ENCODE assay signal across 1 cellular context in genomic region chr2:96505231-96505889, GRCh38.
TF ChIP-seq lines count a peak whose summit lies in the region.

TSS of gene NEURL3 (minus strand) at chr2:96505357. CDS start at chr2:96505286, 71 bp downstream.

TF ChIP-seq in GM23338, 12 proteins besides CTCF, POLR2A, EP300 and RAD21 (continued from another document):
- TF ChIP-seq, protein P1, sequence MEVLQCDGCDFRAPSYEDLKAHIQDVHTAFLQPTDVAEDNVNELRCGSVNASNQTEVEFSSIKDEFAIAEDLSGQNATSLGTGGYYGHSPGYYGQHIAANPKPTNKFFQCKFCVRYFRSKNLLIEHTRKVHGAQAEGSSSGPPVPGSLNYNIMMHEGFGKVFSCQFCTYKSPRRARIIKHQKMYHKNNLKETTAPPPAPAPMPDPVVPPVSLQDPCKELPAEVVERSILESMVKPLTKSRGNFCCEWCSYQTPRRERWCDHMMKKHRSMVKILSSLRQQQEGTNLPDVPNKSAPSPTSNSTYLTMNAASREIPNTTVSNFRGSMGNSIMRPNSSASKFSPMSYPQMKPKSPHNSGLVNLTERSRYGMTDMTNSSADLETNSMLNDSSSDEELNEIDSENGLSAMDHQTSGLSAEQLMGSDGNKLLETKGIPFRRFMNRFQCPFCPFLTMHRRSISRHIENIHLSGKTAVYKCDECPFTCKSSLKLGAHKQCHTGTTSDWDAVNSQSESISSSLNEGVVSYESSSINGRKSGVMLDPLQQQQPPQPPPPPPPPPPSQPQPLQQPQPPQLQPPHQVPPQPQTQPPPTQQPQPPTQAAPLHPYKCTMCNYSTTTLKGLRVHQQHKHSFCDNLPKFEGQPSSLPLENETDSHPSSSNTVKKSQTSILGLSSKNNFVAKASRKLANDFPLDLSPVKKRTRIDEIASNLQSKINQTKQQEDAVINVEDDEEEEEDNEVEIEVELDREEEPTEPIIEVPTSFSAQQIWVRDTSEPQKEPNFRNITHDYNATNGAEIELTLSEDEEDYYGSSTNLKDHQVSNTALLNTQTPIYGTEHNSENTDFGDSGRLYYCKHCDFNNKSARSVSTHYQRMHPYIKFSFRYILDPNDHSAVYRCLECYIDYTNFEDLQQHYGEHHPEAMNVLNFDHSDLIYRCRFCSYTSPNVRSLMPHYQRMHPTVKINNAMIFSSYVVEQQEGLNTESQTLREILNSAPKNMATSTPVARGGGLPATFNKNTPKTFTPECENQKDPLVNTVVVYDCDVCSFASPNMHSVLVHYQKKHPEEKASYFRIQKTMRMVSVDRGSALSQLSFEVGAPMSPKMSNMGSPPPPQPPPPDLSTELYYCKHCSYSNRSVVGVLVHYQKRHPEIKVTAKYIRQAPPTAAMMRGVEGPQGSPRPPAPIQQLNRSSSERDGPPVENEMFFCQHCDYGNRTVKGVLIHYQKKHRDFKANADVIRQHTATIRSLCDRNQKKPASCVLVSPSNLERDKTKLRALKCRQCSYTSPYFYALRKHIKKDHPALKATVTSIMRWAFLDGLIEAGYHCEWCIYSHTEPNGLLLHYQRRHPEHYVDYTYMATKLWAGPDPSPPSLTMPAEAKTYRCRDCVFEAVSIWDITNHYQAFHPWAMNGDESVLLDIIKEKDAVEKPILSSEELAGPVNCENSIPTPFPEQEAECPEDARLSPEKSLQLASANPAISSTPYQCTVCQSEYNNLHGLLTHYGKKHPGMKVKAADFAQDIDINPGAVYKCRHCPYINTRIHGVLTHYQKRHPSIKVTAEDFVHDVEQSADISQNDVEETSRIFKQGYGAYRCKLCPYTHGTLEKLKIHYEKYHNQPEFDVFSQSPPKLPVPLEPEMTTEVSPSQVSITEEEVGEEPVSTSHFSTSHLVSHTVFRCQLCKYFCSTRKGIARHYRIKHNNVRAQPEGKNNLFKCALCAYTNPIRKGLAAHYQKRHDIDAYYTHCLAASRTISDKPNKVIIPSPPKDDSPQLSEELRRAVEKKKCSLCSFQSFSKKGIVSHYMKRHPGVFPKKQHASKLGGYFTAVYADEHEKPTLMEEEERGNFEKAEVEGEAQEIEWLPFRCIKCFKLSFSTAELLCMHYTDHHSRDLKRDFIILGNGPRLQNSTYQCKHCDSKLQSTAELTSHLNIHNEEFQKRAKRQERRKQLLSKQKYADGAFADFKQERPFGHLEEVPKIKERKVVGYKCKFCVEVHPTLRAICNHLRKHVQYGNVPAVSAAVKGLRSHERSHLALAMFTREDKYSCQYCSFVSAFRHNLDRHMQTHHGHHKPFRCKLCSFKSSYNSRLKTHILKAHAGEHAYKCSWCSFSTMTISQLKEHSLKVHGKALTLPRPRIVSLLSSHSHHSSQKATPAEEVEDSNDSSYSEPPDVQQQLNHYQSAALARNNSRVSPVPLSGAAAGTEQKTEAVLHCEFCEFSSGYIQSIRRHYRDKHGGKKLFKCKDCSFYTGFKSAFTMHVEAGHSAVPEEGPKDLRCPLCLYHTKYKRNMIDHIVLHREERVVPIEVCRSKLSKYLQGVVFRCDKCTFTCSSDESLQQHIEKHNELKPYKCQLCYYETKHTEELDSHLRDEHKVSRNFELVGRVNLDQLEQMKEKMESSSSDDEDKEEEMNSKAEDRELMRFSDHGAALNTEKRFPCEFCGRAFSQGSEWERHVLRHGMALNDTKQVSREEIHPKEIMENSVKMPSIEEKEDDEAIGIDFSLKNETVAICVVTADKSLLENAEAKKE (CRISPR knock-in tag; IDR thresholded peaks at IDR 0.05) = no peak
